16 cellular contexts compared by ENCODE assay signal in the genomic region with DNA sequence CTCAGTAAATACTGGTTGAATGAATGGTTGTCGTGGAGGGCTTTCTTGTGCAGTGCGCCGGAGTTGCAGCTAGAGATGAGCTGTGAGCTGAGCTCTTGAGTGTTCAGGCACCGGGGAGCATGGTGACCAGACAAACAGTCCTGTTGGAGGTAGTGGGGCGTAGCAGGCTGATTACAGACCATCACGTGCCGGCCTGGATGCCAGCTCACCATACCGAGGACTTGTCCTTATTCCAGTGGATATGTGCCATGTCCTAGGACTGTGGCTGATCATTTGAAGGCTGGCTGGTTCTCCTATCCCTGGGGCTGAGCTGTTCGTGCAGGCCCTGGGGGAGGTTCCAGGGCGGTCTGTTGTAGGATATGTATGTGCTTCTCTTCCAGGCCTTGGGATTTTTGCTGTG.
DNase-seq lines count a peak whose midpoint lies in the region; ATAC-seq and TF ChIP-seq lines count a peak whose summit lies in the region.
"Had no signal": no experiment of that assay in that cellular context is flagged by ENCODE, and none has a peak within 500 bp of the region (broad histone marks: within the 10 kb centered on the region; RNA-seq: fewer than 3 reads in every experiment).

No MANE protein-coding gene starts in this region.

- H3K4me3 ChIP-seq in OCI-LY1 (ENCODE audit: low read depth, low read length, poor library complexity, severe bottlenecking) (no peak overlapping the region), rectal smooth muscle tissue (ENCODE audit: low read length) (no peak overlapping the region)
- H3K4me3 ChIP-seq: upper lobe of left lung had no signal

- H3K79me2 ChIP-seq in OCI-LY1 (ENCODE audit: insufficient read depth, low read length), result peaks cover 14% of the 10 kb centered on the region

- H3K4me1 Mint-ChIP-seq in T-helper 1 cell treated with Interleukin-12 subunit alpha and Interleukin-12 subunit beta and Interleukin-4 antibody, amounts not matched to agents 30 μg/mL and 1 μg/mL, for 36 hours (ENCODE audit: low read depth), result peaks cover 25% of the 10 kb centered on the region

- H3K27ac ChIP-seq in OCI-LY1 (ENCODE audit: low read depth, low read length, poor library complexity, severe bottlenecking) (peak overlapping the region; percentile 98), rectal smooth muscle tissue (ENCODE audit: low read depth, low read length) (peak overlapping the region; percentile 3)
- H3K27ac ChIP-seq: upper lobe of left lung had no signal

- peak overlapping the region; percentile 13; the same call in 1 of the 2 replicates for H3K9ac ChIP-seq in OCI-LY1 (ENCODE audit: low read length)
- no peak overlapping the region for H3K9ac ChIP-seq in rectal smooth muscle tissue (ENCODE audit: low read length)

- H3K27ac Mint-ChIP-seq in T-helper 1 cell treated with Interleukin-12 subunit alpha and Interleukin-12 subunit beta and Interleukin-4 antibody, amounts not matched to agents 30 μg/mL and 1 μg/mL, for 36 hours, result peak overlapping the region; percentile 41
- H3K27ac Mint-ChIP-seq: activated CD8-positive, alpha-beta memory T cell treated with anti-CD3 and anti-CD28 coated beads, Interleukin-2, amount 10 ng/mL, durations not matched to agents 7 days and 5 days; activated naive CD8-positive, alpha-beta T cell treated with anti-CD3 and anti-CD28 coated beads, Interleukin-2, amount 10 ng/mL, durations not matched to agents 7 days and 5 days had no signal

- H3K36me3 Mint-ChIP-seq in T-helper 1 cell treated with Interleukin-12 subunit alpha and Interleukin-12 subunit beta and Interleukin-4 antibody, amounts not matched to agents 30 μg/mL and 1 μg/mL, for 36 hours (ENCODE audit: low read depth), result peaks cover 46% of the 10 kb centered on the region

- H3K9me3 Mint-ChIP-seq in T-helper 1 cell treated with Interleukin-12 subunit alpha and Interleukin-12 subunit beta and Interleukin-4 antibody, amounts not matched to agents 30 μg/mL and 1 μg/mL, for 36 hours, result peaks cover 4% of the 10 kb centered on the region
- H3K9me3 Mint-ChIP-seq: activated naive CD8-positive, alpha-beta T cell treated with anti-CD3 and anti-CD28 coated beads, Interleukin-2, amount 10 ng/mL, durations not matched to agents 7 days and 5 days had no signal

- H3K4me2 ChIP-seq in OCI-LY1 (ENCODE audit: low read length), result peak overlapping the region; percentile 60

- H3K27me3 ChIP-seq in OCI-LY1 (ENCODE audit: insufficient read depth, low read length) (no peaks in the 10 kb centered on the region), rectal smooth muscle tissue (ENCODE audit: control insufficient read depth, insufficient read depth, low read length) (no peaks in the 10 kb centered on the region)
- H3K27me3 ChIP-seq: upper lobe of left lung had no signal

- H3K27me3 Mint-ChIP-seq in T-helper 1 cell treated with Interleukin-12 subunit alpha and Interleukin-12 subunit beta and Interleukin-4 antibody, amounts not matched to agents 30 μg/mL and 1 μg/mL, for 36 hours (ENCODE audit: low read depth), result no peaks in the 10 kb centered on the region
- H3K27me3 Mint-ChIP-seq: activated CD8-positive, alpha-beta memory T cell treated with anti-CD3 and anti-CD28 coated beads, Interleukin-2, amount 10 ng/mL, durations not matched to agents 7 days and 5 days; activated naive CD8-positive, alpha-beta T cell treated with anti-CD3 and anti-CD28 coated beads, Interleukin-2, amount 10 ng/mL, durations not matched to agents 7 days and 5 days had no signal

- H3K4me3 Mint-ChIP-seq in T-helper 1 cell treated with Interleukin-12 subunit alpha and Interleukin-12 subunit beta and Interleukin-4 antibody, amounts not matched to agents 30 μg/mL and 1 μg/mL, for 36 hours, result no peak overlapping the region
- H3K4me3 Mint-ChIP-seq: activated CD8-positive, alpha-beta memory T cell treated with anti-CD3 and anti-CD28 coated beads, Interleukin-2, amount 10 ng/mL, durations not matched to agents 7 days and 5 days; activated naive CD8-positive, alpha-beta T cell treated with anti-CD3 and anti-CD28 coated beads, Interleukin-2, amount 10 ng/mL, durations not matched to agents 7 days and 5 days had no signal

- H3K9me3 ChIP-seq in OCI-LY1 (ENCODE audit: low read length), result no peaks in the 10 kb centered on the region
- H3K9me3 ChIP-seq: upper lobe of left lung had no signal

- H3K4me1 ChIP-seq in OCI-LY1 (ENCODE audit: insufficient read depth, low read length, severe bottlenecking) (peaks cover 38% of the 10 kb centered on the region), rectal smooth muscle tissue (ENCODE audit: control insufficient read depth, insufficient read depth, low read length) (no peaks in the 10 kb centered on the region)

- no peaks in the 10 kb centered on the region for H3K9me2 ChIP-seq in OCI-LY1 (ENCODE audit: low read depth, low read length)

- 0 out of 2 replicates have a peak, but pooled peaks cover 3% of the 10 kb centered on the region for H3F3A ChIP-seq in OCI-LY1 (ENCODE audit: insufficient read depth, low read length)

- H4K20me1 ChIP-seq in OCI-LY1 (ENCODE audit: insufficient read depth, low read length), result no peaks in the 10 kb centered on the region

- no peak overlapping the region for H2AFZ ChIP-seq in OCI-LY1 (ENCODE audit: low read length)

- DNase-seq in T-helper 1 cell, result no peak
- DNase-seq in glomerular visceral epithelial cell (ENCODE audit: extremely low spot score), result peak; percentile 57
- no peak for DNase-seq in activated effector memory CD4-positive, alpha-beta T cell treated with Interleukin-2 at 50 U/mL for 16 hours
- no peak for DNase-seq in GM10266 (ENCODE audit: extremely low spot score)
- DNase-seq: 8988T; activated CD8-positive, alpha-beta memory T cell treated with anti-CD3 and anti-CD28 coated beads, Interleukin-2, amount 10 ng/mL, durations not matched to agents 7 days and 5 days; activated naive CD8-positive, alpha-beta T cell treated with anti-CD3 and anti-CD28 coated beads, Interleukin-2, amount 10 ng/mL, durations not matched to agents 7 days and 5 days; MM.1S; NCI-H2081 treated with DMSO at 0.1 percent for 48 hours; SIG-M5; stimulated activated CD4-positive, alpha-beta T cell treated with anti-CD3 and anti-CD28 coated beads, Interleukin-1b, Interleukin-23, amount 100 ng/mL, for 48 hours; upper lobe of left lung had no signal

- ATAC-seq in HG02588 (IDR thresholded peaks at IDR 0.05; ENCODE audit: unreplicated experiment), result no peak
- ATAC-seq: activated CD8-positive, alpha-beta memory T cell treated with anti-CD3 and anti-CD28 coated beads, Interleukin-2, amount 10 ng/mL, durations not matched to agents 7 days and 5 days had no signal

- H3K36me3 ChIP-seq in OCI-LY1 (ENCODE audit: insufficient read depth, low read length) (peaks cover 43% of the 10 kb centered on the region), rectal smooth muscle tissue (ENCODE audit: control insufficient read depth, insufficient read depth, low read length) (peaks cover 8% of the 10 kb centered on the region)

- TF ChIP-seq CTCF in OCI-LY1 (IDR thresholded peaks at IDR 0.05; ENCODE audit: low read length) (no peak), GM10266 (IDR thresholded peaks at IDR 0.05; ENCODE audit: control insufficient read depth, insufficient read depth, low read depth, missing control alignments) (no peak)
